In the genomic region with DNA sequence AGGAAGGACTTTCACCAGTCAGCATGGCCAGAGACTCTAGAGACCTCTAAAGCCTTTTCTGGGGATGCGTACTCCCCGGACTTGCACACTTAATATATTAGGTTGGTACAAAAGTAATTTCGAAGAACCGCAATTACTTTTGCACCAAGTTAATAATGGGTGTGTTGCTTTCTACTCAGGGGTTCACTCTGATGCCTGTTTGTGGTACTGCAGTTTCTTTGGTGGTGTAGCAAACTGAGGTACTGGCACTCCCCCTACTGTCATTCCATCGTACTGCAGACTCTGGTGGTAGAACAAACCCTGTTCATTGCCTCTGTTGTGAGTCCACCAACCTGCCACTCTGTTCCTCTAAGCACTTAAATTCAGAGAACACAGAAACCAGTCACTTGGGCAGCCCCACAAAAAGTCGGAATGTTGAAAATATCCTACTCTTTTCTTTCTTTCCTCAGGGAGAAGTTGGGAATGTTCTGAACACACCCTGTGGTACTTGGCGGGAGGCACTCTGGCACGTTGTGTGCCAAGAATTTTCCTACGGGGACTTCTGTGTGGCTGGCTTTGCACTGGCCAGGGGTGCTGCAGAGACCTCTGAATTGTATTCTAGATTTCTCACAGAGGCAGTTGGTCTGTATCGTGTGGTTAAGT, we compare ENCODE assay signal across 9 cellular contexts. TPM values are rescaled to one million over a fixed set of nuclear protein-coding genes. Genes with fewer than 3 reads are reported as not detected.
DNase-seq lines count a peak whose midpoint lies in the region; FAIRE-seq and TF ChIP-seq lines count a peak whose summit lies in the region.
"Had no signal": no experiment of that assay in that cellular context is flagged by ENCODE, and none has a peak within 500 bp of the region (broad histone marks: within the 10 kb centered on the region; RNA-seq: fewer than 3 reads in every experiment).

No MANE protein-coding gene starts in this region.

- H3K27me3 Mint-ChIP-seq in neural crest cell (ENCODE audit: low read depth): no peaks in the 10 kb centered on the region

- no peak overlapping the region for H3K4me3 ChIP-seq in SJCRH30

- H3K27ac Mint-ChIP-seq in neural crest cell (ENCODE audit: unreplicated experiment): no peak overlapping the region
- H3K27ac Mint-ChIP-seq: T-helper 1 cell treated with Interleukin-12 subunit alpha and Interleukin-12 subunit beta and Interleukin-4 antibody, amounts not matched to agents 30 μg/mL and 1 μg/mL, for 36 hours had no signal

- H3K27ac ChIP-seq in SJCRH30: no peak overlapping the region

- H3K4me1 Mint-ChIP-seq in neural crest cell: no peaks in the 10 kb centered on the region

- DNase-seq in COLO829 (ENCODE audit: low spot score) (peak; percentile 74), GM19239 (ENCODE audit: insufficient read length, low spot score) (peak; percentile 52), MV-4-11 (lab: John Stamatoyannopoulos, UW) (peak; percentile 63), SJCRH30 (peak; percentile 62 to 82), erythroblast (lab: John Stamatoyannopoulos, UW) (peak; percentile 67 to 68), neural crest cell (ENCODE audit: low read depth, low spot score) (peak; percentile 86)
- no peak for DNase-seq in stimulated activated naive CD4-positive, alpha-beta T cell treated with Interleukin-2 at 50 U/mL for 16 hours (lab: John Stamatoyannopoulos, UW)
- DNase-seq in stimulated activated naive CD4-positive, alpha-beta T cell (lab: John Stamatoyannopoulos, UW): no peak

- no peaks in the 10 kb centered on the region for H3K9me3 Mint-ChIP-seq in neural crest cell
- H3K9me3 Mint-ChIP-seq: T-helper 1 cell treated with Interleukin-12 subunit alpha and Interleukin-12 subunit beta and Interleukin-4 antibody, amounts not matched to agents 30 μg/mL and 1 μg/mL, for 36 hours had no signal

- H3K36me3 Mint-ChIP-seq in neural crest cell (ENCODE audit: low read depth): no peaks in the 10 kb centered on the region

- TF ChIP-seq CTCF in neural crest cell (conservative IDR thresholded peaks at IDR 0.05): peak; percentile 88

- H3K4me3 Mint-ChIP-seq in neural crest cell: no peak overlapping the region
- H3K4me3 Mint-ChIP-seq: T-helper 1 cell treated with Interleukin-12 subunit alpha and Interleukin-12 subunit beta and Interleukin-4 antibody, amounts not matched to agents 30 μg/mL and 1 μg/mL, for 36 hours had no signal

- H3K9me3 ChIP-seq in SJCRH30 (replicated peaks): no peaks in the 10 kb centered on the region

- TF ChIP-seq POLR2A in erythroblast (IDR thresholded peaks at IDR 0.05; ENCODE audit: low read length): no peak

- H3K4me1 ChIP-seq in SJCRH30: no peaks in the 10 kb centered on the region

- no peak for FAIRE-seq in GM19239 (lab: Jason Lieb, UNC)

- H3K36me3 ChIP-seq in SJCRH30: no peaks in the 10 kb centered on the region

- H3K27me3 ChIP-seq in SJCRH30: no peaks in the 10 kb centered on the region

RNA-seq across cellular contexts. Expression of a gene that starts 46.3 kb away (rescaled TPM):
- 4.5 and 5.1 TPM in 2 replicates for total RNA-seq in SJCRH30 (2014; rRNA removed; shearing (Covaris generic))
- total RNA-seq in neural crest cell: 4.5 and 5.2 TPM in 2 replicates

Comparison
In these comparisons a context has a peak if more than half of its experiments do, and no peak if none do; other contexts are left out.
1. DNase-seq: peak in COLO829 (single experiment), GM19239 (single experiment), MV-4-11 (single experiment), SJCRH30 (2 of 2), erythroblast (2 of 2) and neural crest cell (single experiment); none in stimulated activated naive CD4-positive, alpha-beta T cell treated with Interleukin-2 at 50 U/mL for 16 hours (single experiment) and stimulated activated naive CD4-positive, alpha-beta T cell (0 of 6).